12 cellular contexts compared by ENCODE assay signal in genomic region chr21:34406102-34406501, GRCh38. TPM values are rescaled to one million over a fixed set of nuclear protein-coding genes. Genes with fewer than 3 reads are reported as not detected.
DNase-seq lines count a peak whose midpoint lies in the region; ATAC-seq, FAIRE-seq and TF ChIP-seq lines count a peak whose summit lies in the region.
"Not testable (repeated sequence)": the region's sequence is repeated elsewhere in the genome, so short reads cannot be mapped to it uniquely, and the experiment has no call there.
"Had no signal": no experiment of that assay in that cellular context is flagged by ENCODE, and none has a peak within 500 bp of the region (broad histone marks: within the 10 kb centered on the region; RNA-seq: fewer than 3 reads in every experiment).

No MANE protein-coding gene starts in this region.

- not testable (repeated sequence) for TF ChIP-seq CTCF in activated CD8-positive, alpha-beta T cell treated with anti-CD3 and anti-CD28 coated beads for 36 hours (IDR thresholded peaks at IDR 0.05); K562 (IDR thresholded peaks at IDR 0.05 in 2 of 3, conservative IDR thresholded peaks at IDR 0.05 in 1 of 3; ENCODE audit: insufficient read depth in 2 of 3, low read depth in 1 of 3, low read length in 3 of 3); natural killer cell (IDR thresholded peaks at IDR 0.05)

- FAIRE-seq in K562 (lab: Jason Lieb, UNC) = peak; percentile 78

- not testable (repeated sequence) for DNase-seq in T-helper 17 cell; activated CD8-positive, alpha-beta T cell treated with anti-CD3 and anti-CD28 coated beads for 36 hours; K562 (ENCODE audit: extremely low read depth in 1 of 4, low spot score in 3 of 4); natural killer cell; stimulated activated naive CD8-positive, alpha-beta T cell treated with anti-CD3 and anti-CD28 coated beads, Interleukin-15, amount 100 ng/mL, for 72 hours

- H2AFZ ChIP-seq in K562 (ENCODE audit: low read depth, low read length) = not testable (repeated sequence)

- H3K4me1 ChIP-seq in K562 (replicated peaks in 1 of 2; ENCODE audit: control insufficient read depth in 2 of 2, insufficient read depth in 2 of 2, low read length in 2 of 2) = not testable (repeated sequence)

- CTCF ChIA-PET in activated CD8-positive, alpha-beta T cell treated with anti-CD3 and anti-CD28 coated beads for 36 hours (lab: Charles Lee); K562 (lab: Yijun Ruan, JAX; ENCODE audit: low intra/inter-chr PET ratio): not testable (repeated sequence)

- not testable (repeated sequence) for H3K27ac Mint-ChIP-seq in T-helper 17 cell; activated CD8-positive, alpha-beta T cell treated with anti-CD3 and anti-CD28 coated beads for 36 hours; activated T-helper 17 cell treated with anti-CD3 and anti-CD28 coated beads, Interleukin-2, amount 50 U/mL, for 72 hours; natural killer cell; stimulated activated naive CD8-positive, alpha-beta T cell treated with anti-CD3 and anti-CD28 coated beads, Interleukin-15, amount 100 ng/mL, for 72 hours

- not testable (repeated sequence) for H4K20me1 ChIP-seq in K562 (replicated peaks; ENCODE audit: control insufficient read depth, insufficient read depth, low read length)

- not testable (repeated sequence) for H3K27ac ChIP-seq in K562 (ENCODE audit: extremely low read depth, low read depth, low read length)

- POLR2A ChIA-PET in activated CD8-positive, alpha-beta T cell treated with anti-CD3 and anti-CD28 coated beads for 36 hours (lab: Charles Lee); K562 (lab: Yijun Ruan, JAX): not testable (repeated sequence)

- not testable (repeated sequence) for H3K9me3 ChIP-seq in T-helper 17 cell (ENCODE audit: control insufficient read depth, low read length, poor library complexity, severe bottlenecking); K562 (replicated peaks; ENCODE audit: control insufficient read depth, insufficient read depth, low read depth, low read length)

- not testable (repeated sequence) for H3K4me3 Mint-ChIP-seq in T-helper 17 cell; activated CD8-positive, alpha-beta T cell treated with anti-CD3 and anti-CD28 coated beads for 36 hours; activated T-helper 17 cell treated with anti-CD3 and anti-CD28 coated beads, Interleukin-2, amount 50 U/mL, for 72 hours; natural killer cell; stimulated activated naive CD8-positive, alpha-beta T cell treated with anti-CD3 and anti-CD28 coated beads, Interleukin-15, amount 100 ng/mL, for 72 hours

- no CpG with 5 or more reads among the region's 6 CpGs for WGBS in K562 (ENCODE audit: insufficient coverage, low coverage, missing lambda C conversion rate)

- BruUV-seq in K562 (replicated peaks; lab: Mats Ljungman, UMichigan) = not testable (repeated sequence)

- intact Hi-C loops in activated CD8-positive, alpha-beta T cell treated with anti-CD3 and anti-CD28 coated beads for 36 hours (cut with micrococcal nuclease); K562 (cut with micrococcal nuclease); natural killer cell (cut with micrococcal nuclease): not testable (repeated sequence)

- not testable (repeated sequence) for H3K9me1 ChIP-seq in K562 (ENCODE audit: control insufficient read depth, insufficient read depth, low read length)

- not testable (repeated sequence) for H3K4me2 ChIP-seq in K562 (ENCODE audit: insufficient read depth, low read length)

- H3K4me3 ChIP-seq in K562 = not testable (repeated sequence)

- TF ChIP-seq POLR2A in K562 (conservative IDR thresholded peaks at IDR 0.05) = not testable (repeated sequence)

- H3K9ac ChIP-seq in K562 (ENCODE audit: insufficient read depth in 1 of 2, low read depth in 2 of 2, low read length in 2 of 2) = not testable (repeated sequence)

- TF ChIP-seq RAD21 in K562 (CRISPR knock-in tag; conservative IDR thresholded peaks at IDR 0.05 in 1 of 2, IDR thresholded peaks at IDR 0.05 in 1 of 2) = not testable (repeated sequence)

- not testable (repeated sequence) for H3K36me3 ChIP-seq in K562 (ENCODE audit: control insufficient read depth, insufficient read depth, low read length)

- ATAC-seq in T-helper 17 cell (peak; percentile 62), natural killer cell (peak in 2 of 3 donors; percentile 42 to 61)
- ATAC-seq in activated CD8-positive, alpha-beta T cell treated with anti-CD3 and anti-CD28 coated beads for 36 hours = peak; percentile 45
- peak; percentile 62 for ATAC-seq in activated T-helper 17 cell treated with anti-CD3 and anti-CD28 coated beads, Interleukin-2, amount 50 U/mL, for 72 hours (replicated peaks)
- ATAC-seq in K562 = not testable (repeated sequence)
- ATAC-seq in stimulated activated naive CD8-positive, alpha-beta T cell treated with anti-CD3 and anti-CD28 coated beads, Interleukin-15, amount 100 ng/mL, for 72 hours = peak; percentile 35

- H3K36me3 Mint-ChIP-seq in T-helper 17 cell (ENCODE audit: low read depth); activated CD8-positive, alpha-beta T cell treated with anti-CD3 and anti-CD28 coated beads for 36 hours (ENCODE audit: low read depth); activated T-helper 17 cell treated with anti-CD3 and anti-CD28 coated beads, Interleukin-2, amount 50 U/mL, for 72 hours (ENCODE audit: low read depth); natural killer cell: not testable (repeated sequence)

- H3K79me2 ChIP-seq in K562 (ENCODE audit: control insufficient read depth, insufficient read depth, low read length) = not testable (repeated sequence)

- not testable (repeated sequence) for TF ChIP-seq EP300 in K562 (IDR thresholded peaks at IDR 0.05; ENCODE audit: low read length)

- H3K27me3 Mint-ChIP-seq in T-helper 17 cell; activated CD8-positive, alpha-beta T cell treated with anti-CD3 and anti-CD28 coated beads for 36 hours; activated T-helper 17 cell treated with anti-CD3 and anti-CD28 coated beads, Interleukin-2, amount 50 U/mL, for 72 hours; natural killer cell (ENCODE audit: low read depth in 2 of 2); stimulated activated naive CD8-positive, alpha-beta T cell treated with anti-CD3 and anti-CD28 coated beads, Interleukin-15, amount 100 ng/mL, for 72 hours: not testable (repeated sequence)

- H3K9me3 Mint-ChIP-seq in activated CD8-positive, alpha-beta T cell treated with anti-CD3 and anti-CD28 coated beads for 36 hours; activated T-helper 17 cell treated with anti-CD3 and anti-CD28 coated beads, Interleukin-2, amount 50 U/mL, for 72 hours; natural killer cell; stimulated activated naive CD8-positive, alpha-beta T cell treated with anti-CD3 and anti-CD28 coated beads, Interleukin-15, amount 100 ng/mL, for 72 hours: not testable (repeated sequence)

- in situ Hi-C loops in K562 (cut with MboI) = not testable (repeated sequence)

- not testable (repeated sequence) for H3K27me3 ChIP-seq in K562 (ENCODE audit: control insufficient read depth in 2 of 2, insufficient read depth in 2 of 2, low read length in 2 of 2)

- H3K4me1 Mint-ChIP-seq in T-helper 17 cell; activated CD8-positive, alpha-beta T cell treated with anti-CD3 and anti-CD28 coated beads for 36 hours (ENCODE audit: low read depth); activated T-helper 17 cell treated with anti-CD3 and anti-CD28 coated beads, Interleukin-2, amount 50 U/mL, for 72 hours; natural killer cell; stimulated activated naive CD8-positive, alpha-beta T cell treated with anti-CD3 and anti-CD28 coated beads, Interleukin-15, amount 100 ng/mL, for 72 hours: not testable (repeated sequence)

RNA-seq across cellular contexts. Expression of gene SMIM34, which starts 17.6 kb away (rescaled TPM):
- total RNA-seq in T-helper 17 cell = not detected
- total RNA-seq in activated CD8-positive, alpha-beta T cell treated with anti-CD3 and anti-CD28 coated beads for 36 hours = not detected
- total RNA-seq in activated T-helper 17 cell treated with anti-CD3 and anti-CD28 coated beads, Interleukin-2, amount 50 U/mL, for 72 hours = not detected
- total RNA-seq in K562 (2011; cell fraction: chromatin; rRNA removed; ENCODE audit: low replicate concordance) = not detected in 2 replicates
- not detected in 2 replicates for total RNA-seq in K562 (2011; cell fraction: nucleolus; rRNA removed)
- not detected in 2 replicates for total RNA-seq in K562 (2011; cell fraction: nucleoplasm; rRNA removed)
- total RNA-seq in K562 (2014; rRNA removed) = not detected in 2 replicates
- total RNA-seq in K562 (2014; rRNA removed; fragmentation: Illumina TruSeq; extraction: Trizol) = not detected in 2 replicates
- not detected in 2 replicates for total RNA-seq in K562 (2015; rRNA removed; fragmentation: Illumina TruSeq; extraction: Trizol)
- not detected in 2 replicates for total RNA-seq in K562 (2021)
- polyA plus RNA-seq in K562 (2011; rRNA removed) = not detected in 2 replicates
- not detected in 2 replicates for polyA plus RNA-seq in K562 (2011; cell fraction: cytosol; rRNA removed)
- polyA plus RNA-seq in K562 (2011; cell fraction: nucleus; rRNA removed) = not detected in 2 replicates
- polyA plus RNA-seq in K562 (2012) = not detected in 2 replicates
- not detected in 2 replicates for polyA plus RNA-seq in K562 (2014; fragmentation: Illumina TruSeq; extraction: Trizol)
- not detected for polyA plus RNA-seq in K562 (2014; fragmentation: Nextera tagmentation; extraction: Ambion mirVana)
- polyA plus RNA-seq in K562 (2014; rRNA removed) = not detected in 2 replicates
- polyA minus RNA-seq in K562 (2011; rRNA and poly(A)+ RNA removed) = not detected in 2 replicates
- not detected in 2 replicates for polyA minus RNA-seq in K562 (2011; cell fraction: cytosol; rRNA and poly(A)+ RNA removed)
- polyA minus RNA-seq in K562 (2011; cell fraction: nucleus; rRNA and poly(A)+ RNA removed) = not detected in 2 replicates
- not detected for total RNA-seq in natural killer cell
- total RNA-seq: A172; A673; Caco-2; CD4-positive, alpha-beta memory T cell; HFFc6 had no signal
- polyA plus RNA-seq: BJ; CD4-positive, alpha-beta memory T cell had no signal

RNA-seq across cellular contexts. Expression of gene SMIM11, which starts 30.8 kb away (rescaled TPM):
- 1 to 10 TPM in 1 of 2 donors, under 1 TPM in 1; 0.90 to 4.3 TPM for total RNA-seq in T-helper 17 cell
- total RNA-seq in activated CD8-positive, alpha-beta T cell treated with anti-CD3 and anti-CD28 coated beads for 36 hours = 1 to 10 TPM; 5.2 to 7.5 TPM
- 10 to 100 TPM in 1 of 2 donors, 1 to 10 TPM in 1; 4.4 to 20.0 TPM for total RNA-seq in activated T-helper 17 cell treated with anti-CD3 and anti-CD28 coated beads, Interleukin-2, amount 50 U/mL, for 72 hours
- total RNA-seq in K562 (2011; cell fraction: chromatin; rRNA removed; ENCODE audit: low replicate concordance) = 18.4 and 18.7 TPM in 2 replicates
- total RNA-seq in K562 (2011; cell fraction: nucleolus; rRNA removed) = 4.7 and 11.2 TPM in 2 replicates
- 18.9 and 26.6 TPM in 2 replicates for total RNA-seq in K562 (2011; cell fraction: nucleoplasm; rRNA removed)
- 11.9 and 39.6 TPM in 2 replicates for total RNA-seq in K562 (2014; rRNA removed)
- 17.7 and 28.5 TPM in 2 replicates for total RNA-seq in K562 (2014; rRNA removed; fragmentation: Illumina TruSeq; extraction: Trizol)
- total RNA-seq in K562 (2015; rRNA removed; fragmentation: Illumina TruSeq; extraction: Trizol) = 12.2 and 14.1 TPM in 2 replicates
- total RNA-seq in K562 (2021) = 3.9 and 29.5 TPM in 2 replicates
- polyA plus RNA-seq in K562 (2011; rRNA removed) = 6.1 and 9.2 TPM in 2 replicates
- 7.9 and 11.5 TPM in 2 replicates for polyA plus RNA-seq in K562 (2011; cell fraction: cytosol; rRNA removed)
- 11.4 and 14.1 TPM in 2 replicates for polyA plus RNA-seq in K562 (2011; cell fraction: nucleus; rRNA removed)
- 0.83 and 9.8 TPM in 2 replicates for polyA plus RNA-seq in K562 (2012)
- 39.8 and 42.6 TPM in 2 replicates for polyA plus RNA-seq in K562 (2014; fragmentation: Illumina TruSeq; extraction: Trizol)
- polyA plus RNA-seq in K562 (2014; fragmentation: Nextera tagmentation; extraction: Ambion mirVana) = 100 to 1,000 TPM in 1 of 2 experiments, 10 to 100 TPM in 1; 86.3 to 113 TPM
- polyA plus RNA-seq in K562 (2014; rRNA removed) = 25.5 and 50.4 TPM in 2 replicates
- 7.9 and 21.9 TPM in 2 replicates for polyA minus RNA-seq in K562 (2011; rRNA and poly(A)+ RNA removed)
- 1.1 and 3.3 TPM in 2 replicates for polyA minus RNA-seq in K562 (2011; cell fraction: cytosol; rRNA and poly(A)+ RNA removed)
- 5.9 and 11.8 TPM in 2 replicates for polyA minus RNA-seq in K562 (2011; cell fraction: nucleus; rRNA and poly(A)+ RNA removed)
- 10 to 100 TPM in 1 of 3 donors, 1 to 10 TPM in 2; 1.0 to 16.3 (median 1.5) TPM for total RNA-seq in natural killer cell

RNA-seq across cellular contexts. Expression of gene KCNE2, which starts 42.3 kb away (rescaled TPM):
- total RNA-seq in T-helper 17 cell (not detected), K562 (2014; rRNA removed) (not detected in 2 replicates), K562 (2014; rRNA removed; fragmentation: Illumina TruSeq; extraction: Trizol) (not detected in 2 replicates), K562 (2015; rRNA removed; fragmentation: Illumina TruSeq; extraction: Trizol) (not detected in 2 replicates), K562 (2021) (not detected in 2 replicates), natural killer cell (under 1 TPM in 1 of 3 donors, not detected in 2; 0.60 TPM)
- total RNA-seq in activated CD8-positive, alpha-beta T cell treated with anti-CD3 and anti-CD28 coated beads for 36 hours = not detected
- total RNA-seq in activated T-helper 17 cell treated with anti-CD3 and anti-CD28 coated beads, Interleukin-2, amount 50 U/mL, for 72 hours = not detected
- total RNA-seq in K562 (2011; cell fraction: chromatin; rRNA removed; ENCODE audit: low replicate concordance) = not detected in 2 replicates
- total RNA-seq in K562 (2011; cell fraction: nucleolus; rRNA removed) = not detected in 2 replicates
- total RNA-seq in K562 (2011; cell fraction: nucleoplasm; rRNA removed) = not detected in 2 replicates
- polyA plus RNA-seq in K562 (2011; rRNA removed) (not detected in 2 replicates), K562 (2014; fragmentation: Illumina TruSeq; extraction: Trizol) (not detected in 2 replicates), K562 (2014; fragmentation: Nextera tagmentation; extraction: Ambion mirVana) (not detected), K562 (2014; rRNA removed) (not detected in 2 replicates)
- polyA plus RNA-seq in K562 (2011; cell fraction: cytosol; rRNA removed) = not detected in 2 replicates
- not detected in 2 replicates for polyA plus RNA-seq in K562 (2011; cell fraction: nucleus; rRNA removed)
- not detected in 2 replicates for polyA plus RNA-seq in K562 (2012)
- not detected in 2 replicates for polyA minus RNA-seq in K562 (2011; rRNA and poly(A)+ RNA removed)
- not detected in 2 replicates for polyA minus RNA-seq in K562 (2011; cell fraction: cytosol; rRNA and poly(A)+ RNA removed)
- not detected in 2 replicates for polyA minus RNA-seq in K562 (2011; cell fraction: nucleus; rRNA and poly(A)+ RNA removed)
- total RNA-seq: A172; Caco-2; CD4-positive, alpha-beta memory T cell; HFFc6 had no signal
- polyA plus RNA-seq: BJ had no signal
